29 cellular contexts compared by ENCODE assay signal in the genomic region with DNA sequence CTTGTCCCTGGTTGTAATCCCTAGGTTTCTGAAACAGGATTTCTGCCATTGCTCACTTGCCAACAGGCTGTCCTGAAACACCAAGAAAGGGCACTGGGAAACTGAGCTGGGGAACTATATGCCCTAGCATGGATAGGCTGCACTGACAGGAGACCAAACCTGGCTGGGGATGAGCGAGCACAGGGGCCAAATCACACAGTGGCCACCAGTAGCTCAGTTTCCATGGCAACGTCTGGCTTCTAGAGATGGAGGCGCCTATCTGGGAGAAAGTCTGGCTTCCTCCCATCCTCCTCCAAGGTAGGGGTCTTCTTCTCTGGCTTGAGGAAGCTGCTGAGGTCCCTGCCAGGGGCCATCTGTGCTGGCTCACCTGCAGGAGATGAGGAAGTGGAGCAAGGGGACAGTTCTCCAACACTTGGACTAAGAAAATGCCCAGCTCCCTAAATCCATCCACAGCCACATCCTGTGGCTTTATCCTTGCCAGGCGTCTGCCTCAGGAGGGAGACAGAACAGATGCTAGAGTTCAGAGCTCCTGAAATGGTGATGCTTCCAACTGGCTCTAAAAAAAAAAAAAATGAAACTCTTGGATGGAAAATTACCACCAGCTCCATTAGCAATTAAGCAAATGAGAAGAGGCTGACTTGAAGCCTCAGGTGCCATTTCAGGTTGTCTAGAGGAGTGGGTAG. TPM values are rescaled to one million over a fixed set of nuclear protein-coding genes. Genes with fewer than 3 reads are reported as not detected.
DNase-seq lines count a peak whose midpoint lies in the region; ATAC-seq and TF ChIP-seq lines count a peak whose summit lies in the region.
"Had no signal": no experiment of that assay in that cellular context is flagged by ENCODE, and none has a peak within 500 bp of the region (broad histone marks: within the 10 kb centered on the region; RNA-seq: fewer than 3 reads in every experiment).

No MANE protein-coding gene starts in this region.

- ATAC-seq in upper lobe of left lung (ENCODE audit: low FRiP score in 2 of 2) = no peak
- ATAC-seq: activated CD8-positive, alpha-beta memory T cell treated with anti-CD3 and anti-CD28 coated beads, Interleukin-2, amount 10 ng/mL, durations not matched to agents 7 days and 5 days; left colon; T-cell had no signal

- peak overlapping the region; percentile 82 for H3K27ac Mint-ChIP-seq in chondrocyte (ENCODE audit: unreplicated experiment)
- no peak overlapping the region for H3K27ac Mint-ChIP-seq in MCF 10A (ENCODE audit: low read depth, unreplicated experiment)
- H3K27ac Mint-ChIP-seq: activated B cell treated with CpG ODN at 0.5 μM for 24 hours; activated CD8-positive, alpha-beta memory T cell treated with anti-CD3 and anti-CD28 coated beads, Interleukin-2, amount 10 ng/mL, durations not matched to agents 7 days and 5 days; H9; stimulated activated naive CD8-positive, alpha-beta T cell treated with anti-CD3 and anti-CD28 coated beads, Interleukin-15, Interleukin-2, amounts not matched to agents 100 ng/mL and 50 ng/mL, for 24 hours; T-cell had no signal

- no peak overlapping the region for H3K4me3 ChIP-seq in prostate gland
- no peak overlapping the region for H3K4me3 ChIP-seq in upper lobe of left lung
- H3K4me3 ChIP-seq: SJSA1, thyroid gland had no signal

- H3K27ac ChIP-seq in prostate gland = no peak overlapping the region
- no peak overlapping the region for H3K27ac ChIP-seq in upper lobe of left lung
- H3K27ac ChIP-seq: brain microvascular endothelial cell, SJSA1, thyroid gland had no signal

- intact Hi-C loops in MCF 10A (cut with micrococcal nuclease) = no loop called here
- intact Hi-C loops in prostate gland (cut with DNase I) = loop anchor here (5.0 to 10.0 kb wide), 2 partner anchors 49 to 123 kb away; a partner anchor contains a TSS

- H3K4me1 ChIP-seq in prostate gland (replicated peaks) = no peaks in the 10 kb centered on the region
- H3K4me1 ChIP-seq in upper lobe of left lung = peaks cover 0 to 3% (median 0%) of the 10 kb centered on the region in 4 donors
- H3K4me1 ChIP-seq: SJSA1, thyroid gland had no signal

- CTCF ChIA-PET in MCF 10A (lab: Yijun Ruan, JAX) = interaction anchor here (0.6 to 1.1 kb wide), 6 partner anchors 9 to 418 kb away, joined by 3 to 4 read pairs (median 4); no protein-coding TSS in a partner anchor

- H3K9me3 Mint-ChIP-seq in chondrocyte (ENCODE audit: low read depth) (peaks cover 5% of the 10 kb centered on the region), MCF 10A (ENCODE audit: unreplicated experiment) (no peaks in the 10 kb centered on the region)
- H3K9me3 Mint-ChIP-seq: stimulated activated naive CD8-positive, alpha-beta T cell treated with anti-CD3 and anti-CD28 coated beads, Interleukin-15, Interleukin-2, amounts not matched to agents 100 ng/mL and 50 ng/mL, for 24 hours had no signal

- WGBS in prostate gland = 33% methylated on average over 4 of the region's 4 CpGs
- 68 to 70% methylated on average over 4 of the region's 4 CpGs for WGBS in upper lobe of left lung, 2 donors

- DNase-seq in DMS79 treated with DMSO at 0.1 percent for 48 hours (lab: John Stamatoyannopoulos, UW) = peak; percentile 27
- no peak for DNase-seq in DMS79 (lab: John Stamatoyannopoulos, UW)
- DNase-seq in NCI-H2227 treated with DMSO at 0.1 percent for 48 hours (lab: John Stamatoyannopoulos, UW) = peak; percentile 9
- DNase-seq in chondrocyte (ENCODE audit: low spot score) = no peak
- DNase-seq in occipital lobe (lab: John Stamatoyannopoulos, UW) = peak; percentile 32
- no peak for DNase-seq in MCF 10A (ENCODE audit: unreplicated experiment)
- DNase-seq in prostate gland (ENCODE audit: low spot score) = no peak
- DNase-seq in upper lobe of left lung = no peak
- DNase-seq: activated B cell treated with CpG ODN at 0.5 μM for 24 hours; activated CD4-positive, alpha-beta T cell treated with anti-CD3 and anti-CD28 coated beads, Interleukin-2, amount 50 U/mL, for 1 hour; activated CD8-positive, alpha-beta memory T cell treated with anti-CD3 and anti-CD28 coated beads, Interleukin-2, amount 10 ng/mL, durations not matched to agents 7 days and 5 days; activated naive CD4-positive, alpha-beta T cell treated with Interleukin-2 at 50 U/mL for 16 hours; activated T-cell treated with anti-CD3 and anti-CD28 coated beads, Interleukin-2, amount 50 U/mL, for 48 hours; brain microvascular endothelial cell; CD4-positive, CD25-positive, alpha-beta regulatory T cell; cortex of kidney; H9; left colon; mesenchymal stem cell; NCI-H1105 treated with DMSO at 0.1 percent for 48 hours; NCI-H1930; small intestine; T-cell; thyroid gland had no signal

- peaks cover 14% of the 10 kb centered on the region for H3K4me1 Mint-ChIP-seq in chondrocyte (ENCODE audit: low read depth)
- peaks cover 5% of the 10 kb centered on the region for H3K4me1 Mint-ChIP-seq in MCF 10A (ENCODE audit: insufficient read depth, unreplicated experiment)
- H3K4me1 Mint-ChIP-seq: activated B cell treated with CpG ODN at 0.5 μM for 24 hours; activated CD8-positive, alpha-beta memory T cell treated with anti-CD3 and anti-CD28 coated beads, Interleukin-2, amount 10 ng/mL, durations not matched to agents 7 days and 5 days; IgD-negative memory B cell; T-cell had no signal

- no TSS peak for BruUV-seq in MCF 10A (replicated peaks; lab: Mats Ljungman, UMichigan)

- H3K36me3 ChIP-seq in prostate gland (no peaks in the 10 kb centered on the region), upper lobe of left lung (no peaks in the 10 kb centered on the region)
- H3K36me3 ChIP-seq: brain microvascular endothelial cell, SJSA1, thyroid gland had no signal

- TF ChIP-seq EP300 in upper lobe of left lung (IDR thresholded peaks at IDR 0.05) = no peak

- H3K4me3 Mint-ChIP-seq in chondrocyte (ENCODE audit: unreplicated experiment) (no peak overlapping the region), MCF 10A (ENCODE audit: unreplicated experiment) (no peak overlapping the region)
- H3K4me3 Mint-ChIP-seq: activated B cell treated with CpG ODN at 0.5 μM for 24 hours; activated CD8-positive, alpha-beta memory T cell treated with anti-CD3 and anti-CD28 coated beads, Interleukin-2, amount 10 ng/mL, durations not matched to agents 7 days and 5 days; CD4-positive, CD25-positive, alpha-beta regulatory T cell; H9; stimulated activated naive CD8-positive, alpha-beta T cell treated with anti-CD3 and anti-CD28 coated beads, Interleukin-15, Interleukin-2, amounts not matched to agents 100 ng/mL and 50 ng/mL, for 24 hours; T-cell had no signal

- TF ChIP-seq CTCF in chondrocyte (IDR thresholded peaks at IDR 0.05) = no peak
- no peak for TF ChIP-seq CTCF in MCF 10A (IDR thresholded peaks at IDR 0.05; ENCODE audit: unreplicated experiment)
- TF ChIP-seq CTCF in prostate gland (IDR thresholded peaks at IDR 0.05) = no peak
- TF ChIP-seq CTCF in upper lobe of left lung (IDR thresholded peaks at IDR 0.05) = no peak

- POLR2A ChIA-PET in MCF 10A (lab: Yijun Ruan, JAX) = no interaction called here

- H3K9me3 ChIP-seq in prostate gland = no peaks in the 10 kb centered on the region
- no peaks in the 10 kb centered on the region for H3K9me3 ChIP-seq in upper lobe of left lung
- H3K9me3 ChIP-seq: SJSA1, thyroid gland had no signal

- H3K27me3 Mint-ChIP-seq in chondrocyte (ENCODE audit: low read depth) (peaks cover 3% of the 10 kb centered on the region), MCF 10A (ENCODE audit: insufficient read depth, unreplicated experiment) (peaks cover 44% of the 10 kb centered on the region)

- TF ChIP-seq POLR2A in prostate gland (IDR thresholded peaks at IDR 0.05) (no peak), upper lobe of left lung (IDR thresholded peaks at IDR 0.05) (no peak)

- H3K36me3 Mint-ChIP-seq in chondrocyte (ENCODE audit: low read depth) = no peaks in the 10 kb centered on the region
- no peaks in the 10 kb centered on the region for H3K36me3 Mint-ChIP-seq in MCF 10A (ENCODE audit: insufficient read depth, unreplicated experiment)
- H3K36me3 Mint-ChIP-seq: activated CD8-positive, alpha-beta memory T cell treated with anti-CD3 and anti-CD28 coated beads, Interleukin-2, amount 10 ng/mL, durations not matched to agents 7 days and 5 days; CD4-positive, CD25-positive, alpha-beta regulatory T cell; IgD-negative memory B cell; T-cell had no signal

- H3K27me3 ChIP-seq in prostate gland (replicated peaks; ENCODE audit: insufficient read depth) (no peaks in the 10 kb centered on the region), upper lobe of left lung (no peaks in the 10 kb centered on the region)
- H3K27me3 ChIP-seq: SJSA1, thyroid gland had no signal

RNA-seq across cellular contexts. Expression of a gene that starts 48.3 kb away (rescaled TPM):
- total RNA-seq in chondrocyte = 1.8 to 3.2 TPM (median 2.8 TPM) in 3 replicates
- total RNA-seq in occipital lobe = 219 TPM
- not detected in 2 replicates for total RNA-seq in MCF 10A (2022)
- 1 to 10 TPM in 1 of 2 donors, under 1 TPM in 1; 0.80 to 4.8 TPM for total RNA-seq in prostate gland
- under 1 TPM in 3 of 6 donors, not detected in 3; 0.11 to 0.78 (median 0.30) TPM for total RNA-seq in upper lobe of left lung
- total RNA-seq: activated B cell treated with CpG ODN at 0.5 μM for 24 hours; activated CD8-positive, alpha-beta memory T cell treated with anti-CD3 and anti-CD28 coated beads, Interleukin-2, amount 10 ng/mL, durations not matched to agents 7 days and 5 days; CD4-positive, CD25-positive, alpha-beta regulatory T cell; fibroblast of villous mesenchyme; pulmonary artery endothelial cell; SJSA1 had no signal

Comparison
In these comparisons a context has a peak if more than half of its experiments do, and no peak if none do; other contexts are left out.
1. DNase-seq: peak in DMS79 treated with DMSO at 0.1 percent for 48 hours (single experiment), NCI-H2227 treated with DMSO at 0.1 percent for 48 hours (single experiment) and occipital lobe (single experiment); none in DMS79 (single experiment), chondrocyte (single experiment), MCF 10A (single experiment), prostate gland (single experiment) and upper lobe of left lung (0 of 2).
2. RNA of a gene that starts 48.3 kb away (total RNA-seq): 219 TPM in occipital lobe (single experiment); 0.80 to 4.8 TPM in prostate gland, 1.8 to 3.2 TPM in chondrocyte, 0.11 to 0.78 TPM in upper lobe of left lung and not detected in MCF 10A; every median in the first group is over 10 times any median in the second.